Comparison of ENCODE assay signal across 18 cellular contexts in genomic region chrX:129782706-129783105, GRCh38. TPM values are rescaled to one million over a fixed set of nuclear protein-coding genes. Genes with fewer than 3 reads are reported as not detected.
DNase-seq lines count a peak whose midpoint lies in the region; ATAC-seq and TF ChIP-seq lines count a peak whose summit lies in the region.
"Had no signal": no experiment of that assay in that cellular context is flagged by ENCODE, and none has a peak within 500 bp of the region (broad histone marks: within the 10 kb centered on the region; RNA-seq: fewer than 3 reads in every experiment).

No MANE protein-coding gene starts in this region.

- intact Hi-C loops in colonic mucosa (cut with DNase I) (no loop called here), upper lobe of right lung (cut with DNase I) (no loop called here)

- peak overlapping the region; percentile 94 for H3K4me3 Mint-ChIP-seq in stimulated activated naive CD8-positive, alpha-beta T cell treated with anti-CD3 and anti-CD28 coated beads, Interleukin-15, Interleukin-2, amounts not matched to agents 100 ng/mL and 50 ng/mL, for 24 hours

- H3K9ac ChIP-seq in OCI-LY1 (ENCODE audit: low read length), result peak overlapping the region; percentile 77; the same call in 1 of the 2 replicates
- peak overlapping the region in 1 of 2 donors; percentile 44 for H3K9ac ChIP-seq in colonic mucosa (ENCODE audit: low read depth in 2 of 2, low read length in 2 of 2)

- peak overlapping the region; percentile 99 for H3K27ac ChIP-seq in OCI-LY1 (ENCODE audit: low read depth, low read length, poor library complexity, severe bottlenecking)
- H3K27ac ChIP-seq in colonic mucosa, result no peak overlapping the region
- H3K27ac ChIP-seq in upper lobe of right lung, result no peak overlapping the region

- 0 out of 2 replicates have a peak, but pooled peaks cover 5% of the 10 kb centered on the region for H3F3A ChIP-seq in OCI-LY1 (ENCODE audit: insufficient read depth, low read length)

- H3K9me3 ChIP-seq in OCI-LY1 (ENCODE audit: low read length) (no peaks in the 10 kb centered on the region), colonic mucosa (no peaks in the 10 kb centered on the region), upper lobe of right lung (no peaks in the 10 kb centered on the region)
- H3K9me3 ChIP-seq: BE2C, heart right ventricle had no signal

- no peaks in the 10 kb centered on the region for H3K27me3 ChIP-seq in OCI-LY1 (ENCODE audit: insufficient read depth, low read length)
- no peaks in the 10 kb centered on the region for H3K27me3 ChIP-seq in colonic mucosa
- no peaks in the 10 kb centered on the region for H3K27me3 ChIP-seq in upper lobe of right lung
- H3K27me3 ChIP-seq: BE2C, heart right ventricle had no signal

- peak overlapping the region; percentile 93 for H3K27ac Mint-ChIP-seq in stimulated activated naive CD8-positive, alpha-beta T cell treated with anti-CD3 and anti-CD28 coated beads, Interleukin-15, Interleukin-2, amounts not matched to agents 100 ng/mL and 50 ng/mL, for 24 hours

- peak overlapping the region; percentile 85 for H3K4me3 ChIP-seq in OCI-LY1 (ENCODE audit: low read depth, low read length, poor library complexity, severe bottlenecking)
- peak overlapping the region; percentile 9 for H3K4me3 ChIP-seq in colonic mucosa
- no peak overlapping the region for H3K4me3 ChIP-seq in upper lobe of right lung

- H3K27me3 Mint-ChIP-seq in stimulated activated naive CD8-positive, alpha-beta T cell treated with anti-CD3 and anti-CD28 coated beads, Interleukin-15, Interleukin-2, amounts not matched to agents 100 ng/mL and 50 ng/mL, for 24 hours, result no peaks in the 10 kb centered on the region

- H3K4me1 ChIP-seq in OCI-LY1 (ENCODE audit: insufficient read depth, low read length, severe bottlenecking), result peaks cover 86% of the 10 kb centered on the region
- no peaks in the 10 kb centered on the region for H3K4me1 ChIP-seq in colonic mucosa
- H3K4me1 ChIP-seq in upper lobe of right lung, result no peaks in the 10 kb centered on the region
- H3K4me1 ChIP-seq: BE2C had no signal

- no peak overlapping the region for H2AFZ ChIP-seq in OCI-LY1 (ENCODE audit: low read length)

- no peak for DNase-seq in stimulated activated naive CD8-positive, alpha-beta T cell treated with anti-CD3 and anti-CD28 coated beads, Interleukin-15, Interleukin-2, amounts not matched to agents 100 U/mL and 50 U/mL, for 24 hours
- DNase-seq in colonic mucosa, result no peak
- no peak for DNase-seq in upper lobe of right lung
- no peak for DNase-seq in NCI-H510A (lab: John Stamatoyannopoulos, UW)
- DNase-seq in middle frontal gyrus (ENCODE audit: extremely low spot score, low spot score), result no peak
- DNase-seq: BE2C; erythroblast; heart right ventricle; NCI-H1694; NCI-H446 treated with DMSO at 0.1 percent for 48 hours; stimulated activated CD8-positive, alpha-beta memory T cell treated with anti-CD3 and anti-CD28 coated beads, Interleukin-4, amount 100 ng/mL, for 48 hours; SW 1271 had no signal

- no peaks in the 10 kb centered on the region for H3K9me2 ChIP-seq in OCI-LY1 (ENCODE audit: low read depth, low read length)

- H3K4me1 Mint-ChIP-seq in stimulated activated naive CD8-positive, alpha-beta T cell treated with anti-CD3 and anti-CD28 coated beads, Interleukin-15, Interleukin-2, amounts not matched to agents 100 ng/mL and 50 ng/mL, for 24 hours (ENCODE audit: low read depth), result peaks cover 64% of the 10 kb centered on the region

- H3K36me3 ChIP-seq in OCI-LY1 (ENCODE audit: insufficient read depth, low read length), result peaks cover 40% of the 10 kb centered on the region
- no peaks in the 10 kb centered on the region for H3K36me3 ChIP-seq in colonic mucosa
- no peaks in the 10 kb centered on the region for H3K36me3 ChIP-seq in upper lobe of right lung
- H3K36me3 ChIP-seq: BE2C had no signal

- TF ChIP-seq CTCF in OCI-LY1 (IDR thresholded peaks at IDR 0.05; ENCODE audit: low read length), result no peak
- TF ChIP-seq CTCF in colonic mucosa (IDR thresholded peaks at IDR 0.05), result no peak
- TF ChIP-seq CTCF in upper lobe of right lung (IDR thresholded peaks at IDR 0.05), result no peak

- no peaks in the 10 kb centered on the region for H4K20me1 ChIP-seq in OCI-LY1 (ENCODE audit: insufficient read depth, low read length)

- H3K9me3 Mint-ChIP-seq in stimulated activated naive CD8-positive, alpha-beta T cell treated with anti-CD3 and anti-CD28 coated beads, Interleukin-15, Interleukin-2, amounts not matched to agents 100 ng/mL and 50 ng/mL, for 24 hours, result no peaks in the 10 kb centered on the region

- H3K79me2 ChIP-seq in OCI-LY1 (ENCODE audit: insufficient read depth, low read length), result peaks cover 29% of the 10 kb centered on the region

- ATAC-seq in stimulated activated naive CD8-positive, alpha-beta T cell treated with anti-CD3 and anti-CD28 coated beads, Interleukin-15, Interleukin-2, amounts not matched to agents 100 U/mL and 50 U/mL, for 24 hours, result no peak
- peak; percentile 11 for ATAC-seq in upper lobe of right lung
- ATAC-seq in HG02840 (IDR thresholded peaks at IDR 0.05; ENCODE audit: low FRiP score, unreplicated experiment), result no peak
- ATAC-seq: heart right ventricle, Panc1 had no signal

- H3K4me2 ChIP-seq in OCI-LY1 (ENCODE audit: low read length), result peak overlapping the region; percentile 91

- H3K36me3 Mint-ChIP-seq in stimulated activated naive CD8-positive, alpha-beta T cell treated with anti-CD3 and anti-CD28 coated beads, Interleukin-15, Interleukin-2, amounts not matched to agents 100 ng/mL and 50 ng/mL, for 24 hours (ENCODE audit: low read depth), result peaks cover 53% of the 10 kb centered on the region

RNA-seq across cellular contexts. Expression of gene SASH3, which starts 3.0 kb away (rescaled TPM):
- total RNA-seq in colonic mucosa, result 1 to 10 TPM; 2.9 to 4.5 TPM
- 41.2 TPM for total RNA-seq in upper lobe of right lung
- total RNA-seq: H1, renal cortical epithelial cell had no signal

RNA-seq across cellular contexts. Expression of gene XPNPEP2, which starts 43.9 kb away (rescaled TPM):
- total RNA-seq in colonic mucosa (10 to 100 TPM in 1 of 2 donors, 1 to 10 TPM in 1; 2.6 to 11.7 TPM), upper lobe of right lung (0.93 TPM)
- total RNA-seq: H1, renal cortical epithelial cell had no signal
